In genomic region chr1:33815061-33815460, GRCh38 we compare ENCODE assay signal across 3 cellular contexts.
TF ChIP-seq lines count a peak whose summit lies in the region.

No MANE protein-coding gene starts in this region.

TF ChIP-seq in IMR-90, 13 proteins besides CTCF, POLR2A, EP300 and RAD21:
- TF ChIP-seq MAFK (IDR thresholded peaks at IDR 0.05; ENCODE audit: low read depth, low read length) (no peak), USF2 (IDR thresholded peaks at IDR 0.05; ENCODE audit: low read depth, low read length) (no peak), MXI1 (IDR thresholded peaks at IDR 0.05; ENCODE audit: borderline replicate concordance, low read depth, low read length) (no peak)

TF ChIP-seq in SK-N-SH, 30 proteins besides CTCF, POLR2A, EP300 and RAD21:
- TF ChIP-seq MAX (IDR thresholded peaks at IDR 0.05; ENCODE audit: low read depth) = no peak
- TF ChIP-seq FOSL2 (IDR thresholded peaks at IDR 0.05; ENCODE audit: borderline replicate concordance, low read depth) = no peak
- no peak for TF ChIP-seq RCOR1 (IDR thresholded peaks at IDR 0.05; ENCODE audit: low read length)

TF ChIP-seq in HepG2, 621 proteins besides CTCF, POLR2A, EP300 and RAD21:
- TF ChIP-seq ZBTB49 (CRISPR knock-in tag; IDR thresholded peaks at IDR 0.05; ENCODE audit: borderline replicate concordance) = no peak
- no peak for TF ChIP-seq ELF4 (CRISPR knock-in tag; IDR thresholded peaks at IDR 0.05; ENCODE audit: borderline replicate concordance)
- TF ChIP-seq ZNF768 (CRISPR knock-in tag; IDR thresholded peaks at IDR 0.05) = no peak
- TF ChIP-seq PHF20 (CRISPR knock-in tag; IDR thresholded peaks at IDR 0.05) = no peak
- no peak for TF ChIP-seq TARDBP (CRISPR knock-in tag; IDR thresholded peaks at IDR 0.05)
- TF ChIP-seq ZNF580 (CRISPR knock-in tag; IDR thresholded peaks at IDR 0.05; ENCODE audit: borderline replicate concordance, low read depth) = no peak
- TF ChIP-seq PAX8 (CRISPR knock-in tag; IDR thresholded peaks at IDR 0.05; ENCODE audit: borderline replicate concordance) = no peak
- no peak for TF ChIP-seq TMF1 (CRISPR knock-in tag; IDR thresholded peaks at IDR 0.05; ENCODE audit: low read depth)
- TF ChIP-seq ZNF7 (CRISPR knock-in tag; IDR thresholded peaks at IDR 0.05) = no peak
- TF ChIP-seq ZGPAT (CRISPR knock-in tag; IDR thresholded peaks at IDR 0.05) = no peak
- no peak for TF ChIP-seq ZNF326 (CRISPR knock-in tag; IDR thresholded peaks at IDR 0.05; ENCODE audit: borderline replicate concordance)
- TF ChIP-seq NFRKB (IDR thresholded peaks at IDR 0.05) = no peak
- no peak for TF ChIP-seq HOXA7 (CRISPR knock-in tag; IDR thresholded peaks at IDR 0.05)
